Comparison of ENCODE assay signal across 18 cellular contexts in genomic region chr5:154138701-154139100, GRCh38. TPM values are rescaled to one million over a fixed set of nuclear protein-coding genes. Genes with fewer than 3 reads are reported as not detected.
DNase-seq lines count a peak whose midpoint lies in the region; ATAC-seq and TF ChIP-seq lines count a peak whose summit lies in the region.
"Had no signal": no experiment of that assay in that cellular context is flagged by ENCODE, and none has a peak within 500 bp of the region (broad histone marks: within the 10 kb centered on the region; RNA-seq: fewer than 3 reads in every experiment).

No MANE protein-coding gene starts in this region.

- H3K4me3 ChIP-seq in AG10803 (ENCODE audit: low read length) (no peak overlapping the region), adipocyte (ENCODE audit: low read length) (no peak overlapping the region)
- H3K4me3 ChIP-seq: dorsolateral prefrontal cortex had no signal

- no peak overlapping the region for H3K9ac ChIP-seq in adipocyte (ENCODE audit: low read length)

- no peak for TF ChIP-seq CTCF in AG10803 (conservative IDR thresholded peaks at IDR 0.05; ENCODE audit: low read length)

- no peak for ATAC-seq in GM21367 (IDR thresholded peaks at IDR 0.05; ENCODE audit: unreplicated experiment)
- ATAC-seq: activated CD8-positive, alpha-beta T cell treated with anti-CD3 and anti-CD28 coated beads, Interleukin-2, amount 10 ng/mL, durations not matched to agents 7 days and 5 days; esophagus mucosa; Panc1; stimulated activated naive B cell treated with anti-CD40 and anti-IgM and Interleukin-4, amounts not matched to agents 10 μg/mL and 1 μg/mL and 100 μg/mL, for 72 hours had no signal

- peak; percentile 40 for DNase-seq in AG10803 (ENCODE audit: low read depth)
- DNase-seq in adipocyte (ENCODE audit: low read depth), result peak; percentile 17
- DNase-seq in globus pallidus (ENCODE audit: low spot score), result peak; percentile 48
- peak; percentile 12 for DNase-seq in myocyte (ENCODE audit: low read depth)
- DNase-seq in DMS79 (lab: John Stamatoyannopoulos, UW), result no peak
- DNase-seq in SIG-M5 (lab: John Stamatoyannopoulos, UW), result no peak
- DNase-seq in NCI-H2107 (lab: John Stamatoyannopoulos, UW), result no peak
- DNase-seq: activated CD8-positive, alpha-beta T cell treated with anti-CD3 and anti-CD28 coated beads, Interleukin-2, amount 10 ng/mL, durations not matched to agents 7 days and 5 days; CD8-positive, alpha-beta memory T cell; EL; NCI-H187 treated with DMSO at 0.1 percent for 48 hours; NCI-H69; small intestine; stimulated activated naive B cell treated with anti-CD40 and anti-IgM and Interleukin-4, amounts not matched to agents 10 μg/mL and 1 μg/mL and 100 μg/mL, for 72 hours had no signal

- peaks cover 20% of the 10 kb centered on the region for H3K4me1 ChIP-seq in adipocyte (ENCODE audit: control insufficient read depth, insufficient read depth, low read length)

- peaks cover 17% of the 10 kb centered on the region for H3K27me3 ChIP-seq in adipocyte (replicated peaks; ENCODE audit: control insufficient read depth, insufficient read depth, low read length)
- H3K27me3 ChIP-seq: dorsolateral prefrontal cortex had no signal

- H3K9me3 ChIP-seq in adipocyte (ENCODE audit: control insufficient read depth, low read length), result no peaks in the 10 kb centered on the region

- no peaks in the 10 kb centered on the region for H3K36me3 ChIP-seq in adipocyte (ENCODE audit: control insufficient read depth, insufficient read depth, low read length, severe bottlenecking)

RNA-seq across cellular contexts. Expression of gene GALNT10, which starts 51.8 kb away (rescaled TPM):
- total RNA-seq in myocyte, result 18.6 and 24.9 TPM in 2 replicates
- 114 TPM for polyA plus RNA-seq in myocyte (2012)

Comparison
In these comparisons a context has a peak if more than half of its experiments do, and no peak if none do; other contexts are left out.
1. DNase-seq: peak in AG10803 (single experiment), adipocyte (single experiment), globus pallidus (single experiment) and myocyte (single experiment); none in DMS79 (single experiment), SIG-M5 (single experiment) and NCI-H2107 (single experiment).